8 cellular contexts compared by ENCODE assay signal in genomic region chr2:109510136-109511028, GRCh38.
DNase-seq lines count a peak whose midpoint lies in the region; ATAC-seq and TF ChIP-seq lines count a peak whose summit lies in the region.

No MANE protein-coding gene starts in this region.

- H3K4me1 ChIP-seq in right lobe of liver = peaks cover 0 to 15% (median 3%) of the 10 kb centered on the region in 4 donors

- TF ChIP-seq CTCF in coronary artery (IDR thresholded peaks at IDR 0.05) = peak; percentile 86
- peak; percentile 86 to 91 (median 87) for TF ChIP-seq CTCF in right lobe of liver (IDR thresholded peaks at IDR 0.05)

- H3K36me3 ChIP-seq in right lobe of liver = no peaks in the 10 kb centered on the region

- ATAC-seq in right lobe of liver (peak; percentile 85 to 94 (median 90)), GM18909 (IDR thresholded peaks at IDR 0.05; ENCODE audit: poor library complexity, unreplicated experiment) (no peak)

- 35% methylated on average over 8 of the region's 19 CpGs for WGBS in right lobe of liver (ENCODE audit: insufficient coverage, low coverage, low lambda C conversion rate, missing lambda C conversion rate)

- H3K9me3 Mint-ChIP-seq in activated CD4-positive, alpha-beta T cell treated with anti-CD3 and anti-CD28 coated beads, Interleukin-2, amount 10 ng/mL, durations not matched to agents 24 days and 14 days = no peaks in the 10 kb centered on the region

- H3K9me3 ChIP-seq in right lobe of liver = no peaks in the 10 kb centered on the region

- no peak overlapping the region for H3K27ac Mint-ChIP-seq in activated CD4-positive, alpha-beta T cell treated with anti-CD3 and anti-CD28 coated beads, Interleukin-2, amount 10 ng/mL, durations not matched to agents 24 days and 14 days

- no peak overlapping the region for H3K27ac ChIP-seq in coronary artery
- no peak overlapping the region for H3K27ac ChIP-seq in right lobe of liver

- intact Hi-C loops in activated CD4-positive, alpha-beta T cell treated with anti-CD3 and anti-CD28 coated beads, Interleukin-2, amount 10 ng/mL, durations not matched to agents 24 days and 14 days (cut with micrococcal nuclease) = loop anchor here (1.0 to 5.0 kb wide), 2 partner anchors 368 to 382 kb away; no protein-coding TSS in a partner anchor
- intact Hi-C loops in right lobe of liver (cut with DNase I) = loop anchor here in 1 of 2 donors (5.0 kb wide), 1 partner anchor 383 kb away; the partner anchor contains the start of gene SH3RF3

- H3K36me3 Mint-ChIP-seq in activated CD4-positive, alpha-beta T cell treated with anti-CD3 and anti-CD28 coated beads, Interleukin-2, amount 10 ng/mL, durations not matched to agents 24 days and 14 days (ENCODE audit: low read depth) = no peaks in the 10 kb centered on the region

- H3K27me3 Mint-ChIP-seq in activated CD4-positive, alpha-beta T cell treated with anti-CD3 and anti-CD28 coated beads, Interleukin-2, amount 10 ng/mL, durations not matched to agents 24 days and 14 days = peaks cover 2% of the 10 kb centered on the region

- H3K4me3 Mint-ChIP-seq in activated CD4-positive, alpha-beta T cell treated with anti-CD3 and anti-CD28 coated beads, Interleukin-2, amount 10 ng/mL, durations not matched to agents 24 days and 14 days = no peak overlapping the region

- DNase-seq in COLO668 (lab: John Stamatoyannopoulos, UW; ENCODE audit: unreplicated experiment) = peak; percentile 78
- DNase-seq in HCEC 1CT = peak; percentile 57
- DNase-seq in NCI-H446 treated with DMSO at 0.1 percent for 48 hours (lab: John Stamatoyannopoulos, UW) = peak; percentile 8
- peak; percentile 92 for DNase-seq in activated CD4-positive, alpha-beta T cell treated with anti-CD3 and anti-CD28 coated beads, Interleukin-2, amount 10 ng/mL, durations not matched to agents 24 days and 14 days
- DNase-seq in coronary artery (ENCODE audit: low spot score) = peak; percentile 85
- DNase-seq in right lobe of liver = peak; percentile 66 to 84 (median 77)
- peak; percentile 49 to 64 (median 56) for DNase-seq in stimulated activated CD4-positive, alpha-beta T cell treated with anti-CD3 and anti-CD28 coated beads, TNF-alpha, amount 100 ng/mL, for 48 hours (ENCODE audit: low read depth in 3 of 3)

- no peak overlapping the region for H3K4me3 ChIP-seq in coronary artery
- H3K4me3 ChIP-seq in right lobe of liver = no peak overlapping the region

- no peaks in the 10 kb centered on the region for H3K4me1 Mint-ChIP-seq in activated CD4-positive, alpha-beta T cell treated with anti-CD3 and anti-CD28 coated beads, Interleukin-2, amount 10 ng/mL, durations not matched to agents 24 days and 14 days

- H3K27me3 ChIP-seq in right lobe of liver = no peaks in the 10 kb centered on the region

- no peak for TF ChIP-seq POLR2A in right lobe of liver (IDR thresholded peaks at IDR 0.05)

Comparison
In these comparisons a context has a peak if more than half of its experiments do, and no peak if none do; other contexts are left out.
1. DNase-seq: peak in every context shown above with its lines; median percentile 92 in activated CD4-positive, alpha-beta T cell treated with anti-CD3 and anti-CD28 coated beads, Interleukin-2, amount 10 ng/mL, durations not matched to agents 24 days and 14 days; 85 in coronary artery; 78 in COLO668; 77 in right lobe of liver; 57 in HCEC 1CT; 56 in stimulated activated CD4-positive, alpha-beta T cell treated with anti-CD3 and anti-CD28 coated beads, TNF-alpha, amount 100 ng/mL, for 48 hours; 8 in NCI-H446 treated with DMSO at 0.1 percent for 48 hours.